8 cellular contexts compared by ENCODE assay signal in the genomic region with DNA sequence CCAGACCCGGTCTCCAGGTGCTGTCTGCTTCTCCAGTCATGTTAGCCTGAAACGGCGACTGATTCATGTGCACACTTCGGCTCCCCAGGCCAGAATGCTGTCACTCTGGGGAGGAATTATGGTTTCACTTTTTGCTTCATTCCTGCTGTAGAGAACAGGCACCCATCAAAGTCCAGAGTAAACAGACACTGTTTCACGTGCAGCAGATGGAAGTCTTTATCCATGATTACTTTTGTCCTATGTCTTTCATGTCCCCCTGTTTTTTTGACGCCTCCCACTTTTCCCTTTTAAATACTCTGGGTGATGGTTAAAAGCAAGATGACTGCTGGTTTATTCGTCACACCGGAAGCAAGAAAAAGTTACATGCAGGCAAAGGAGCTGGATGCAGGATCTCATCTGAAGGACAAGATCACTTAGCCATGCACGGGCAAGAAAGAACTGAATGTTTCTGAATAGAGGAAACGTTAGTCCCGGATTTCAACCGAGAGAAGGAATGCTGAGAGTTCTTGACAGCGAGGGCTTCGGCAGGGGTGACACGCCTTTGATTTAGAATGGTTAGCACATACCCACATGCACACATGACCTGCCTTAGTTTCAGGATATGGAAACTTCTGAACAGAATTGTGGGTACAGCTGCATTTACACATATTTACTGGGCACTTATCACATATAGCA.
DNase-seq lines count a peak whose midpoint lies in the region; ATAC-seq and TF ChIP-seq lines count a peak whose summit lies in the region.

No MANE protein-coding gene starts in this region.

- DNase-seq in Right ventricle myocardium inferior (ENCODE audit: missing footprints) (no peak), cardiac septum (ENCODE audit: low spot score) (no peak), coronary artery (ENCODE audit: low spot score) (no peak), aorta (no peak), erythroblast (lab: John Stamatoyannopoulos, UW) (no peak), cerebellum (ENCODE audit: low spot score) (no peak)

- TF ChIP-seq CTCF in coronary artery (IDR thresholded peaks at IDR 0.05), result no peak

- H3K4me3 ChIP-seq in coronary artery (peak overlapping the region; percentile 62), muscle layer of duodenum (ENCODE audit: low read depth in 1 of 2, low read length in 2 of 2) (peak overlapping the region; percentile 34 to 40), aorta (ENCODE audit: low read length in 2 of 2) (peak overlapping the region in 1 of 2 donors; percentile 52)

- peaks cover 3 to 6% of the 10 kb centered on the region in 2 donors for H3K4me1 ChIP-seq in muscle layer of duodenum (ENCODE audit: control insufficient read depth in 1 of 2, insufficient read depth in 2 of 2, low read length in 2 of 2)
- no peaks in the 10 kb centered on the region for H3K4me1 ChIP-seq in aorta (ENCODE audit: control insufficient read depth in 1 of 2, insufficient read depth in 2 of 2, low read length in 2 of 2)

- WGBS in aorta, 2 donors, result 4% methylated on average over 15 of the region's 15 CpGs

- intact Hi-C loops in Right ventricle myocardium inferior (cut with DNase I), result no loop called here
- intact Hi-C loops in cardiac septum (cut with DNase I), result no loop called here
- intact Hi-C loops in aorta (cut with DNase I), result loop anchor here in 1 of 2 donors (10.0 kb wide), 1 partner anchor 80 kb away; no protein-coding TSS in a partner anchor

- no peak for TF ChIP-seq POLR2A in erythroblast (IDR thresholded peaks at IDR 0.05; ENCODE audit: low read length)

- H3K27ac ChIP-seq in coronary artery (peak overlapping the region; percentile 57 to 74), muscle layer of duodenum (ENCODE audit: low read length) (peak overlapping the region; percentile 24), aorta (ENCODE audit: low read depth in 1 of 2, low read length in 2 of 2) (peak overlapping the region; percentile 29 to 74)

- H3K9me3 ChIP-seq in muscle layer of duodenum (ENCODE audit: control insufficient read depth in 1 of 2, low read length in 2 of 2), result no peaks in the 10 kb centered on the region
- no peaks in the 10 kb centered on the region for H3K9me3 ChIP-seq in aorta (ENCODE audit: control insufficient read depth, low read length)

- H3K36me3 ChIP-seq in muscle layer of duodenum (ENCODE audit: control insufficient read depth in 1 of 2, insufficient read depth in 2 of 2, low read length in 2 of 2), result no peaks in the 10 kb centered on the region
- H3K36me3 ChIP-seq in aorta (ENCODE audit: control insufficient read depth in 1 of 2, insufficient read depth in 2 of 2, low read length in 1 of 2), result no peaks in the 10 kb centered on the region

- ATAC-seq in Right ventricle myocardium inferior (peak; percentile 28), aorta (ENCODE audit: low FRiP score) (peak; percentile 50), HG03097 (IDR thresholded peaks at IDR 0.05; ENCODE audit: low FRiP score, unreplicated experiment) (no peak)

- no peaks in the 10 kb centered on the region for H3K27me3 ChIP-seq in muscle layer of duodenum (ENCODE audit: low read depth, low read length)
- H3K27me3 ChIP-seq in aorta (ENCODE audit: control insufficient read depth in 1 of 2, insufficient read depth in 2 of 2, low read length in 1 of 2), result no peaks in the 10 kb centered on the region
